In genomic region chr17:43543300-43543699, GRCh38 we compare ENCODE assay signal across 1 cellular context.
TF ChIP-seq lines count a peak whose summit lies in the region.

No MANE protein-coding gene starts in this region.

TF ChIP-seq in HepG2, 621 proteins besides CTCF, POLR2A, EP300 and RAD21:
- TF ChIP-seq NFYC (CRISPR knock-in tag; IDR thresholded peaks at IDR 0.05) (no peak), ZNF891 (CRISPR knock-in tag; IDR thresholded peaks at IDR 0.05) (peak; percentile 57; the same call in 1 of the 2 replicates), ZNF777 (CRISPR knock-in tag; IDR thresholded peaks at IDR 0.05) (peak; percentile 2; the same call in 1 of the 2 replicates), ZNF563 (CRISPR knock-in tag; IDR thresholded peaks at IDR 0.05) (no peak), CBX5 (CRISPR knock-in tag; IDR thresholded peaks at IDR 0.05; ENCODE audit: borderline replicate concordance) (no peak), POLR2AphosphoS5 (IDR thresholded peaks at IDR 0.05; ENCODE audit: low read depth, low read length) (peak; percentile 32; the same call in 1 of the 2 replicates), RBM39 (IDR thresholded peaks at IDR 0.05; ENCODE audit: low read depth, low read length, poor library complexity, severe bottlenecking) (no peak), FIP1L1 (IDR thresholded peaks at IDR 0.05; ENCODE audit: borderline replicate concordance, insufficient read depth, low read depth, low read length) (no peak), HMGXB4 (CRISPR knock-in tag; IDR thresholded peaks at IDR 0.05; ENCODE audit: borderline replicate concordance in 1 of 2, low read depth in 1 of 2) (no peak), PITX1 (CRISPR knock-in tag; IDR thresholded peaks at IDR 0.05) (0 out of 2 replicates have a peak, but pooled peaks have one; percentile 17), DR1 (CRISPR knock-in tag; IDR thresholded peaks at IDR 0.05) (no peak), FLYWCH1 (CRISPR knock-in tag; IDR thresholded peaks at IDR 0.05) (no peak), NFE2L2 (IDR thresholded peaks at IDR 0.05; ENCODE audit: low read length) (no peak), AKAP8 (CRISPR knock-in tag; IDR thresholded peaks at IDR 0.05) (no peak), MTF1 (CRISPR knock-in tag; IDR thresholded peaks at IDR 0.05) (no peak), ZBTB4 (CRISPR knock-in tag; IDR thresholded peaks at IDR 0.05; ENCODE audit: borderline replicate concordance) (no peak), HNRNPL (IDR thresholded peaks at IDR 0.05; ENCODE audit: low read depth, low read length) (0 out of 2 replicates have a peak, but pooled peaks have one; percentile 22), ZNF20 (CRISPR knock-in tag; IDR thresholded peaks at IDR 0.05) (no peak), LRRFIP1 (CRISPR knock-in tag; conservative IDR thresholded peaks at IDR 0.05) (no peak), MED1 (CRISPR knock-in tag; IDR thresholded peaks at IDR 0.05) (peak; percentile 14; the same call in 1 of the 2 replicates), ZNF496 (CRISPR knock-in tag; IDR thresholded peaks at IDR 0.05; ENCODE audit: insufficient replicate concordance) (no peak), ETV6 (CRISPR knock-in tag; conservative IDR thresholded peaks at IDR 0.05) (no peak), ZNF746 (CRISPR knock-in tag; IDR thresholded peaks at IDR 0.05) (no peak), NRL (CRISPR knock-in tag; IDR thresholded peaks at IDR 0.05; ENCODE audit: borderline replicate concordance) (peak; percentile 65; the same call in 1 of the 2 replicates), ZFP90 (CRISPR knock-in tag; IDR thresholded peaks at IDR 0.05; ENCODE audit: borderline replicate concordance) (0 out of 2 replicates have a peak, but pooled peaks have one; percentile 40), ZNF317 (CRISPR knock-in tag; IDR thresholded peaks at IDR 0.05) (no peak), NR2C2 (CRISPR knock-in tag; IDR thresholded peaks at IDR 0.05; ENCODE audit: borderline replicate concordance) (no peak), BHLHE40 (IDR thresholded peaks at IDR 0.05; ENCODE audit: low read length) (no peak), PAX8 (CRISPR knock-in tag; IDR thresholded peaks at IDR 0.05; ENCODE audit: borderline replicate concordance) (0 out of 2 replicates have a peak, but pooled peaks have one; percentile 4), EZH2 (conservative IDR thresholded peaks at IDR 0.05; ENCODE audit: low read depth, low read length) (no peak), ZNF143 (CRISPR knock-in tag; IDR thresholded peaks at IDR 0.05) (no peak), STAG1 (CRISPR knock-in tag; IDR thresholded peaks at IDR 0.05) (no peak), ZNF207 (IDR thresholded peaks at IDR 0.05; ENCODE audit: borderline replicate concordance) (no peak), PTBP1 (IDR thresholded peaks at IDR 0.05; ENCODE audit: low read depth, low read length, poor library complexity, severe bottlenecking) (no peak), KAT7 (CRISPR knock-in tag; IDR thresholded peaks at IDR 0.05; ENCODE audit: borderline replicate concordance) (peak; percentile 48; the same call in 1 of the 2 replicates), KDM4B (CRISPR knock-in tag; IDR thresholded peaks at IDR 0.05) (0 out of 2 replicates have a peak, but pooled peaks have one; percentile 43), ZC3H4 (CRISPR knock-in tag; IDR thresholded peaks at IDR 0.05; ENCODE audit: borderline replicate concordance) (no peak), ZNF224 (CRISPR knock-in tag; IDR thresholded peaks at IDR 0.05) (peak; percentile 5; the same call in 1 of the 2 replicates), ATM (IDR thresholded peaks at IDR 0.05; ENCODE audit: borderline replicate concordance) (no peak), ZNF274 (CRISPR knock-in tag; IDR thresholded peaks at IDR 0.05) (no peak), ARNTL (CRISPR knock-in tag; IDR thresholded peaks at IDR 0.05) (no peak), RORA (CRISPR knock-in tag; IDR thresholded peaks at IDR 0.05) (no peak), ZNF761 (CRISPR knock-in tag; conservative IDR thresholded peaks at IDR 0.05) (no peak), GPN1 (CRISPR knock-in tag; IDR thresholded peaks at IDR 0.05; ENCODE audit: borderline replicate concordance) (no peak), RBFOX2 (IDR thresholded peaks at IDR 0.05; ENCODE audit: low read depth, low read length) (no peak; the same call in 1 of the 2 replicates), TAF15 (IDR thresholded peaks at IDR 0.05; ENCODE audit: low read depth, low read length, poor library complexity, severe bottlenecking) (no peak), ZNF720 (CRISPR knock-in tag; IDR thresholded peaks at IDR 0.05) (no peak), ZBTB7B (CRISPR knock-in tag; IDR thresholded peaks at IDR 0.05) (no peak)
- TF ChIP-seq, protein P1, sequence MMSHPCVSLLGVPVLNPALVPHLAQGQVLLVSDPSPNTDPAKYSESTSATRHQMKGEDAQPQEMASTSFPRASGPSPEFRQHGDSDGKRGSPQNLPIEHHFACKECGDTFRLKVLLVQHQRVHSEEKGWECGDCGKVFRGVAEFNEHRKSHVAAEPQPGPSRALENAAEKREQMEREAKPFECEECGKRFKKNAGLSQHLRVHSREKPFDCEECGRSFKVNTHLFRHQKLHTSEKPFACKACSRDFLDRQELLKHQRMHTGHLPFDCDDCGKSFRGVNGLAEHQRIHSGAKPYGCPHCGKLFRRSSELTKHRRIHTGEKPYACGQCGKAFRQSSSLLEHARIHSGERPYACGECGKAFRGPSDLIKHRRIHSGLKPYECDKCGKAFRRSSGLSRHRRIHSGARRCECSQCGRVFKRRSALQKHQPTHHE (CRISPR knock-in tag; IDR thresholded peaks at IDR 0.05; ENCODE audit: borderline replicate concordance): 0 out of 2 replicates have a peak, but pooled peaks have one; percentile 38
- TF ChIP-seq, protein P2, sequence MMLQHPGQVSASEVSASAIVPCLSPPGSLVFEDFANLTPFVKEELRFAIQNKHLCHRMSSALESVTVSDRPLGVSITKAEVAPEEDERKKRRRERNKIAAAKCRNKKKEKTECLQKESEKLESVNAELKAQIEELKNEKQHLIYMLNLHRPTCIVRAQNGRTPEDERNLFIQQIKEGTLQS (CRISPR knock-in tag; IDR thresholded peaks at IDR 0.05): 0 out of 2 replicates have a peak, but pooled peaks have one; percentile 14
- TF ChIP-seq, protein P3, sequence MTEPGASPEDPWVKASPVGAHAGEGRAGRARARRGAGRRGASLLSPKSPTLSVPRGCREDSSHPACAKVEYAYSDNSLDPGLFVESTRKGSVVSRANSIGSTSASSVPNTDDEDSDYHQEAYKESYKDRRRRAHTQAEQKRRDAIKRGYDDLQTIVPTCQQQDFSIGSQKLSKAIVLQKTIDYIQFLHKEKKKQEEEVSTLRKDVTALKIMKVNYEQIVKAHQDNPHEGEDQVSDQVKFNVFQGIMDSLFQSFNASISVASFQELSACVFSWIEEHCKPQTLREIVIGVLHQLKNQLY (CRISPR knock-in tag; IDR thresholded peaks at IDR 0.05): no peak
- TF ChIP-seq, protein P4, sequence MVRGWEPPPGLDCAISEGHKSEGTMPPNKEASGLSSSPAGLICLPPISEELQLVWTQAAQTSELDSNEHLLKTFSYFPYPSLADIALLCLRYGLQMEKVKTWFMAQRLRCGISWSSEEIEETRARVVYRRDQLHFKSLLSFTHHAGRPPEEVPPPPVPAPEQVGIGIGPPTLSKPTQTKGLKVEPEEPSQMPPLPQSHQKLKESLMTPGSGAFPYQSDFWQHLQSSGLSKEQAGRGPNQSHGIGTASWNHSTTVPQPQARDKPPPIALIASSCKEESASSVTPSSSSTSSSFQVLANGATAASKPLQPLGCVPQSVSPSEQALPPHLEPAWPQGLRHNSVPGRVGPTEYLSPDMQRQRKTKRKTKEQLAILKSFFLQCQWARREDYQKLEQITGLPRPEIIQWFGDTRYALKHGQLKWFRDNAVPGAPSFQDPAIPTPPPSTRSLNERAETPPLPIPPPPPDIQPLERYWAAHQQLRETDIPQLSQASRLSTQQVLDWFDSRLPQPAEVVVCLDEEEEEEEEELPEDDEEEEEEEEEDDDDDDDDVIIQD (CRISPR knock-in tag; IDR thresholded peaks at IDR 0.05; ENCODE audit: low read depth): 0 out of 2 replicates have a peak, but pooled peaks have one; percentile 9
- TF ChIP-seq, protein P5, sequence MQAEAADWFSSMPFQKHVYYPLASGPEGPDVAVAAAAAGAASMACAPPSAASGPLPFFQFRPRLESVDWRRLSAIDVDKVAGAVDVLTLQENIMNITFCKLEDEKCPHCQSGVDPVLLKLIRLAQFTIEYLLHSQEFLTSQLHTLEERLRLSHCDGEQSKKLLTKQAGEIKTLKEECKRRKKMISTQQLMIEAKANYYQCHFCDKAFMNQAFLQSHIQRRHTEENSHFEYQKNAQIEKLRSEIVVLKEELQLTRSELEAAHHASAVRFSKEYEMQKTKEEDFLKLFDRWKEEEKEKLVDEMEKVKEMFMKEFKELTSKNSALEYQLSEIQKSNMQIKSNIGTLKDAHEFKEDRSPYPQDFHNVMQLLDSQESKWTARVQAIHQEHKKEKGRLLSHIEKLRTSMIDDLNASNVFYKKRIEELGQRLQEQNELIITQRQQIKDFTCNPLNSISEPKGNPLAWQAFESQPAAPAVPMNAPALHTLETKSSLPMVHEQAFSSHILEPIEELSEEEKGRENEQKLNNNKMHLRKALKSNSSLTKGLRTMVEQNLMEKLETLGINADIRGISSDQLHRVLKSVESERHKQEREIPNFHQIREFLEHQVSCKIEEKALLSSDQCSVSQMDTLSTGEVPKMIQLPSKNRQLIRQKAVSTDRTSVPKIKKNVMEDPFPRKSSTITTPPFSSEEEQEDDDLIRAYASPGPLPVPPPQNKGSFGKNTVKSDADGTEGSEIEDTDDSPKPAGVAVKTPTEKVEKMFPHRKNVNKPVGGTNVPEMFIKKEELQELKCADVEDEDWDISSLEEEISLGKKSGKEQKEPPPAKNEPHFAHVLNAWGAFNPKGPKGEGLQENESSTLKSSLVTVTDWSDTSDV (CRISPR knock-in tag; IDR thresholded peaks at IDR 0.05): peak; percentile 47; the same call in 1 of the 2 replicates
